ENCODE assay signal across 31 cellular contexts in the genomic region with DNA sequence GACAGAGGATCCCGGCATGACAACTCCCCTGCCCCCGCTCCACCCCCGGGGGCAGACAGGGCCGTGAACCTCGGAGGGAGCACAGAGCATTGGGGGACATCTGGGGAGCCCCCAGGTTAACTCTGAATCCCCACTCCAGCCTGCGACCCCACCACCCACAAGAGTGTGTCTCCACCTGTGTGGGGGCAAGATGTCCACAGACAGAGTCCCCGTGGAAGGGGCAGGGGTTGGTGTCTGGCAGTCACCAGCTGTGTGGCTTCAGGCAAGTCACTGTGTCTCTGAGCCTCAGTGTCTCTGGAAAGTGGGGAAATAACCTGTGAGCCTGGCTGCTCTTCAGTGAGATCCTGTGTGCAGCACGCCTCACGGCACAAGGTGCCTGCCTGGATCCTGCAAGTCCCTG.
"Had no signal": no experiment of that assay in that cellular context is flagged by ENCODE, and none has a peak within 500 bp of the region (broad histone marks: within the 10 kb centered on the region; RNA-seq: fewer than 3 reads in every experiment).

No MANE protein-coding gene starts in this region.

- H3K27ac ChIP-seq: ovary, parathyroid adenoma, psoas muscle, spleen, thoracic aorta, thyroid gland, upper lobe of left lung, vagina had no signal

- H3K4me1 Mint-ChIP-seq: stimulated activated memory B cell treated with anti-CD40 and anti-IgM and Interleukin-4, amounts not matched to agents 10 μg/mL and 1 μg/mL and 100 μg/mL, for 72 hours had no signal

- H3K27ac Mint-ChIP-seq: naive thymus-derived CD8-positive, alpha-beta T cell; natural killer cell treated with Interleukin-12 subunit alpha and Interleukin-12 subunit beta and Interleukin-15 and Interleukin-18, amount 100 ng/mL, for 72 hours; nephron progenitor cell; progenitor cell of endocrine pancreas; stimulated activated memory B cell treated with anti-CD40 and anti-IgM and Interleukin-4, amounts not matched to agents 10 μg/mL and 1 μg/mL and 100 μg/mL, for 72 hours had no signal

- ATAC-seq: naive thymus-derived CD8-positive, alpha-beta T cell; natural killer cell treated with Interleukin-12 subunit alpha and Interleukin-12 subunit beta and Interleukin-15 and Interleukin-18, amount 100 ng/mL, for 72 hours; psoas muscle; right cardiac atrium; sciatic nerve; stimulated activated memory B cell treated with anti-CD40 and anti-IgM and Interleukin-4, amounts not matched to agents 10 μg/mL and 1 μg/mL and 100 μg/mL, for 72 hours; stimulated activated naive CD8-positive, alpha-beta T cell treated with anti-CD3 and anti-CD28 coated beads, Interleukin-15, amount 100 ng/mL, for 72 hours; stimulated activated naive CD8-positive, alpha-beta T cell treated with anti-CD3 and anti-CD28 coated beads, Interleukin-15, Interleukin-2, amounts not matched to agents 100 U/mL and 50 U/mL, for 24 hours had no signal

- H3K79me2 ChIP-seq: parathyroid adenoma had no signal

- DNase-seq: naive thymus-derived CD8-positive, alpha-beta T cell; nephron progenitor cell; occipital lobe; ovary; psoas muscle; spleen; stimulated activated CD4-positive, alpha-beta T cell treated with anti-CD3 and anti-CD28 coated beads, Interleukin-12 subunit alpha, Interleukin-12 subunit beta, amount 100 ng/mL, for 4 hours; stimulated activated CD4-positive, alpha-beta T cell treated with anti-CD3 and anti-CD28 coated beads, Interleukin-1b, Interleukin-23, amount 100 ng/mL, for 48 hours; stimulated activated CD4-positive, alpha-beta T cell treated with anti-CD3 and anti-CD28 coated beads, Interleukin-4, amount 100 ng/mL, for 1 hour; stimulated activated CD4-positive, alpha-beta T cell treated with anti-CD3 and anti-CD28 coated beads, Interleukin-4, amount 100 ng/mL, for 4 hours; stimulated activated CD8-positive, alpha-beta memory T cell treated with anti-CD3 and anti-CD28 coated beads, Interleukin-4, amount 100 ng/mL, for 48 hours; stimulated activated naive CD4-positive, alpha-beta T cell; stimulated activated naive CD8-positive, alpha-beta T cell treated with anti-CD3 and anti-CD28 coated beads, Interleukin-15, amount 100 ng/mL, for 72 hours; stimulated activated naive CD8-positive, alpha-beta T cell treated with anti-CD3 and anti-CD28 coated beads, Interleukin-15, Interleukin-2, amounts not matched to agents 100 U/mL and 50 U/mL, for 24 hours; substantia nigra; thyroid gland; trophoblast cell; upper lobe of left lung had no signal

- H3K4me3 ChIP-seq: ovary, psoas muscle, skin epidermis, smooth muscle cell, spleen, thoracic aorta, thyroid gland, tibial nerve, upper lobe of left lung, vagina had no signal

- H3K9ac ChIP-seq: parathyroid adenoma had no signal

- H3K4me3 Mint-ChIP-seq: naive thymus-derived CD8-positive, alpha-beta T cell; natural killer cell treated with Interleukin-12 subunit alpha and Interleukin-12 subunit beta and Interleukin-15 and Interleukin-18, amount 100 ng/mL, for 72 hours; nephron progenitor cell; neural crest cell; stimulated activated memory B cell treated with anti-CD40 and anti-IgM and Interleukin-4, amounts not matched to agents 10 μg/mL and 1 μg/mL and 100 μg/mL, for 72 hours; stimulated activated naive CD8-positive, alpha-beta T cell treated with anti-CD3 and anti-CD28 coated beads, Interleukin-15, amount 100 ng/mL, for 72 hours had no signal

- H3K4me2 ChIP-seq: smooth muscle cell had no signal

- H3K4me1 ChIP-seq: parathyroid adenoma, psoas muscle, upper lobe of left lung, vagina had no signal

- FAIRE-seq: urothelium cell line had no signal

- H3K9me3 Mint-ChIP-seq: naive thymus-derived CD8-positive, alpha-beta T cell; natural killer cell treated with Interleukin-12 subunit alpha and Interleukin-12 subunit beta and Interleukin-15 and Interleukin-18, amount 100 ng/mL, for 72 hours; nephron progenitor cell; neural crest cell; stimulated activated memory B cell treated with anti-CD40 and anti-IgM and Interleukin-4, amounts not matched to agents 10 μg/mL and 1 μg/mL and 100 μg/mL, for 72 hours; stimulated activated naive CD8-positive, alpha-beta T cell treated with anti-CD3 and anti-CD28 coated beads, Interleukin-15, amount 100 ng/mL, for 72 hours had no signal

- H3K36me3 ChIP-seq: ovary, spleen, thoracic aorta, thyroid gland, upper lobe of left lung, vagina had no signal

- H3K36me3 Mint-ChIP-seq: natural killer cell treated with Interleukin-12 subunit alpha and Interleukin-12 subunit beta and Interleukin-15 and Interleukin-18, amount 100 ng/mL, for 72 hours; stimulated activated memory B cell treated with anti-CD40 and anti-IgM and Interleukin-4, amounts not matched to agents 10 μg/mL and 1 μg/mL and 100 μg/mL, for 72 hours had no signal

- H3K27me3 ChIP-seq: ovary, thyroid gland, tibial nerve, upper lobe of left lung, vagina had no signal

- H3K9me3 ChIP-seq: ovary, psoas muscle, spleen, thoracic aorta, thyroid gland, tibial nerve, upper lobe of left lung, vagina had no signal

- H2AFZ ChIP-seq: parathyroid adenoma had no signal
